In the genomic region with DNA sequence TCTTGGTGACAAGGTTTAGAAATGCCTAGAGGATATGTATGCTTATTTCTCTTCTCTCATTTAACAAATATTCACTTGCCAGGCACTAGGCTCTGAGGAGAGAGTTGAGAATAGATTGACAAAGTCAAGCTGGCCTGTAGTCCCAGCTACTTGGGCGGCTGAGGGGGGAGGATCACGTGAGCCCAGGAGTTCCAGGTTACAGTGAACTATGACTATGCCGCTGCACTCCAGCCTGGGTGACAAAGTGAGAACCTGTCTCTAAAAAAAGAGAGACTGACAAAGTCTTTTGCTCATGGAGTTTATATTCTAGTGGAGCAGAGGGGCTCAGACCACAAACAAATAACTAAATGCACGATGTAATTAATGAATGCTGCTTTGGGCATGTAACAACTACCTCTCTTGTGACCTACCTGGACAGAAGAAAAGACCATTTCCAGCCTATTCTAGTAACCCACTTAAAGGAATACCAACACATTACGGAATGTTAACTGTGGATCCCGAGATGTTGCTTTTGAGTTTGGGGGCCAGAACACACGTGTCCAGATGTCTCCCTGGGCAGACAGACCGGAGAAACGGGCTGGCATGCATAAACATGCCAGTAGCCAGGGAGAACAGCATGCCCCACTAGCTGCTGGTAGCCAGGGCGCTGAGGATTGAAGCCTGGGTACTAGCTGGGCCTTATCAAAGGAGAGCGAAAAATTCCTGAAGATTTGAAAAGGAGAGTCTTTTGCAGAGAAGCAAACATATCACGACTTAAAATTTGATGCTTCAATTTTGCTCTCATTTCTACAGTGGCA, we compare ENCODE assay signal across 14 cellular contexts. TPM values are rescaled to one million over a fixed set of nuclear protein-coding genes. Genes with fewer than 3 reads are reported as not detected.
A peak's percentile ranks its signal among the peaks of the same experiment; 100 is the strongest.
DNase-seq lines count a peak whose midpoint lies in the region; ATAC-seq and TF ChIP-seq lines count a peak whose summit lies in the region.
"Had no signal": no experiment of that assay in that cellular context is flagged by ENCODE, and none has a peak within 500 bp of the region (broad histone marks: within the 10 kb centered on the region; RNA-seq: fewer than 3 reads in every experiment).

No MANE protein-coding gene starts in this region.

- no peak for TF ChIP-seq CTCF in heart right ventricle (IDR thresholded peaks at IDR 0.05)
- no peak for TF ChIP-seq CTCF in psoas muscle (IDR thresholded peaks at IDR 0.05)

- no peaks in the 10 kb centered on the region for H3K9me3 ChIP-seq in ES-I3 (ENCODE audit: control insufficient read depth, insufficient read depth, low read length)
- no peaks in the 10 kb centered on the region for H3K9me3 ChIP-seq in NT2/D1 (ENCODE audit: insufficient read depth, low read length)
- no peaks in the 10 kb centered on the region for H3K9me3 ChIP-seq in heart right ventricle
- H3K9me3 ChIP-seq in psoas muscle, result no peaks in the 10 kb centered on the region
- H3K9me3 ChIP-seq: left lung, ovary had no signal

- H3K9ac ChIP-seq in ES-I3 (ENCODE audit: low read depth, low read length) (peak overlapping the region; percentile 5; the same call in 1 of the 2 replicates), NT2/D1 (ENCODE audit: insufficient read length, low read depth) (peak overlapping the region; percentile 1)

- H3K4me1 ChIP-seq in ES-I3 (ENCODE audit: insufficient read depth, low read length) (peaks cover 23% of the 10 kb centered on the region), NT2/D1 (ENCODE audit: insufficient read depth, insufficient read length) (peaks cover 3% of the 10 kb centered on the region), heart right ventricle (peaks cover 0 to 42% (median 31%) of the 10 kb centered on the region in 9 donors), psoas muscle (peaks cover 26% of the 10 kb centered on the region)

- H3K4me1 Mint-ChIP-seq in stimulated activated naive CD8-positive, alpha-beta T cell treated with anti-CD3 and anti-CD28 coated beads, Interleukin-15, amount 100 ng/mL, for 72 hours, result peaks cover 37% of the 10 kb centered on the region

- intact Hi-C loops in heart right ventricle (cut with DNase I), result loop anchor here in 1 of 10 donors (10.0 kb wide), 1 partner anchor 131 kb away; no protein-coding TSS in a partner anchor
- intact Hi-C loops in psoas muscle (cut with DNase I), result loop anchor here in 1 of 2 donors (2.0 kb wide), 1 partner anchor 19 kb away; no protein-coding TSS in a partner anchor

- peak in 6 of 8 donors; percentile 6 to 41 (median 28) for ATAC-seq in heart right ventricle
- peak; percentile 15 to 63 (median 50) for ATAC-seq in psoas muscle
- no peak for ATAC-seq in stimulated activated naive CD8-positive, alpha-beta T cell treated with anti-CD3 and anti-CD28 coated beads, Interleukin-15, amount 100 ng/mL, for 72 hours
- ATAC-seq: activated CD4-positive, CD25-positive, alpha-beta regulatory T cell treated with anti-CD3 and anti-CD28 coated beads, Interleukin-2, amount 50 U/mL, for 24 hours; effector memory CD8-positive, alpha-beta T cell; left lung had no signal

- WGBS in heart right ventricle, 2 donors, result 52 to 69% methylated on average over 12 of the region's 12 CpGs
- WGBS in psoas muscle, 3 donors, result 39 to 52% (median 48%) methylated on average over 12 of the region's 12 CpGs

- H3K27me3 ChIP-seq in NT2/D1 (ENCODE audit: insufficient read depth, insufficient read length), result no peaks in the 10 kb centered on the region
- H3K27me3 ChIP-seq in heart right ventricle, result peaks cover 0 to 78% (median 52%) of the 10 kb centered on the region in 7 donors
- no peaks in the 10 kb centered on the region for H3K27me3 ChIP-seq in psoas muscle (ENCODE audit: insufficient read depth in 3 of 3, low read length in 2 of 3)
- H3K27me3 ChIP-seq: ovary had no signal

- H3K9me3 Mint-ChIP-seq in stimulated activated naive CD8-positive, alpha-beta T cell treated with anti-CD3 and anti-CD28 coated beads, Interleukin-15, amount 100 ng/mL, for 72 hours, result no peaks in the 10 kb centered on the region
- H3K9me3 Mint-ChIP-seq: effector memory CD8-positive, alpha-beta T cell had no signal

- H3K27me3 Mint-ChIP-seq in stimulated activated naive CD8-positive, alpha-beta T cell treated with anti-CD3 and anti-CD28 coated beads, Interleukin-15, amount 100 ng/mL, for 72 hours, result peaks cover 40% of the 10 kb centered on the region
- H3K27me3 Mint-ChIP-seq: effector memory CD8-positive, alpha-beta T cell had no signal

- H3K27ac Mint-ChIP-seq in stimulated activated naive CD8-positive, alpha-beta T cell treated with anti-CD3 and anti-CD28 coated beads, Interleukin-15, amount 100 ng/mL, for 72 hours, result no peak overlapping the region

- H3K4me3 Mint-ChIP-seq in stimulated activated naive CD8-positive, alpha-beta T cell treated with anti-CD3 and anti-CD28 coated beads, Interleukin-15, amount 100 ng/mL, for 72 hours, result no peak overlapping the region

- no peak for DNase-seq in NT2/D1 (ENCODE audit: low read depth, low spot score)
- DNase-seq in heart right ventricle, result peak in 1 of 2 donors; percentile 52
- peak in 1 of 2 donors; percentile 81 for DNase-seq in psoas muscle
- DNase-seq in stimulated activated CD4-positive, alpha-beta T cell treated with anti-CD3 and anti-CD28 coated beads, Interleukin-15, amount 100 ng/mL, for 24 hours, result no peak
- no peak for DNase-seq in stimulated activated naive CD8-positive, alpha-beta T cell treated with anti-CD3 and anti-CD28 coated beads, Interleukin-15, amount 100 ng/mL, for 72 hours
- DNase-seq in NCI-H2081 (lab: John Stamatoyannopoulos, UW), result no peak
- DNase-seq: activated T-cell treated with anti-CD3 and anti-CD28 coated beads, Interleukin-2, amount 50 U/mL, for 48 hours; effector memory CD8-positive, alpha-beta T cell; NCI-H2081 treated with DMSO at 0.1 percent for 48 hours; stimulated activated CD4-positive, alpha-beta T cell treated with anti-CD3 and anti-CD28 coated beads, Interleukin-4, amount 100 ng/mL, for 4 hours had no signal

- H3K36me3 ChIP-seq in ES-I3 (ENCODE audit: insufficient read depth, low read length) (no peaks in the 10 kb centered on the region; the same call in 1 of the 2 replicates), NT2/D1 (ENCODE audit: insufficient read depth, insufficient read length, low read length) (peaks cover 3% of the 10 kb centered on the region), heart right ventricle (no peaks in the 10 kb centered on the region), psoas muscle (ENCODE audit: insufficient read depth in 1 of 2, low read depth in 1 of 2) (no peaks in the 10 kb centered on the region)
- H3K36me3 ChIP-seq: left lung, ovary had no signal

- H3K4me3 ChIP-seq in NT2/D1 (ENCODE audit: insufficient read length, low read depth), result no peak overlapping the region
- H3K4me3 ChIP-seq in heart right ventricle, result no peak overlapping the region
- peak overlapping the region; percentile 33 for H3K4me3 ChIP-seq in psoas muscle
- H3K4me3 ChIP-seq: left lung, ovary had no signal

- H3K27ac ChIP-seq in heart right ventricle, result peak overlapping the region in 9 of 10 donors; percentile 17 to 99 (median 98)
- peak overlapping the region; percentile 100 for H3K27ac ChIP-seq in psoas muscle
- H3K27ac ChIP-seq: left lung, ovary had no signal

RNA-seq across cellular contexts. Expression of a gene that starts 2.6 kb away (rescaled TPM):
- 10 to 100 TPM; 34.4 to 69.0 (median 47.7) TPM for total RNA-seq in heart right ventricle
- polyA plus RNA-seq in heart right ventricle, result 10 to 100 TPM in 1 of 2 donors, 1 to 10 TPM in 1; 6.7 to 10.3 TPM
- 10 to 100 TPM; 12.0 to 30.0 (median 26.2) TPM for total RNA-seq in psoas muscle
- polyA plus RNA-seq in psoas muscle, result 10 to 100 TPM in 1 of 3 donors, 1 to 10 TPM in 2; 4.6 to 22.7 (median 6.0) TPM
